21 cellular contexts compared by ENCODE assay signal in genomic region chr3:69781593-69781992, GRCh38. TPM values are rescaled to one million over a fixed set of nuclear protein-coding genes. Genes with fewer than 3 reads are reported as not detected.
DNase-seq lines count a peak whose midpoint lies in the region; ATAC-seq and TF ChIP-seq lines count a peak whose summit lies in the region.
"Had no signal": no experiment of that assay in that cellular context is flagged by ENCODE, and none has a peak within 500 bp of the region (broad histone marks: within the 10 kb centered on the region; RNA-seq: fewer than 3 reads in every experiment).

No MANE protein-coding gene starts in this region.

- H2BK120ac ChIP-seq in IMR-90 (ENCODE audit: low read depth, low read length) (no peak overlapping the region), mesenchymal stem cell (ENCODE audit: low read depth, low read length) (no peak overlapping the region), mesendoderm (ENCODE audit: low read depth, low read length) (no peak overlapping the region)

- H3K56ac ChIP-seq in IMR-90 (ENCODE audit: extremely low read depth, insufficient read depth, low read length) (no peak overlapping the region), mesendoderm (ENCODE audit: low read length) (no peak overlapping the region)

- H4K5ac ChIP-seq in IMR-90 (ENCODE audit: low read depth, low read length), result no peak overlapping the region
- no peak overlapping the region for H4K5ac ChIP-seq in mesendoderm (ENCODE audit: low read length)

- no peaks in the 10 kb centered on the region for H4K20me1 ChIP-seq in IMR-90 (ENCODE audit: insufficient read depth, low read length)

- no peak overlapping the region for H4K91ac ChIP-seq in IMR-90 (ENCODE audit: insufficient read depth, low read depth, low read length)
- no peak overlapping the region for H4K91ac ChIP-seq in mesenchymal stem cell (ENCODE audit: low read length)

- DNase-seq in cardiac muscle cell (ENCODE audit: low read depth in 1 of 2, low spot score in 1 of 2) (peak in 1 of 2 donors; percentile 37), right cardiac atrium (no peak), IMR-90 (no peak), mesenchymal stem cell (no peak), uterus (no peak), COR-L47 (lab: John Stamatoyannopoulos, UW) (no peak), mesendoderm (no peak)
- DNase-seq: CD4-positive, alpha-beta T cell; DMS79; HCEC 1CT; NCI-H1048; NCI-H1417; NCI-H1694 treated with DMSO at 0.1 percent for 48 hours; NCI-H2081; NCI-H345; NCI-H510A treated with DMSO at 0.1 percent for 48 hours; PC-3 had no signal

- no peaks in the 10 kb centered on the region for H3K36me3 ChIP-seq in cardiac muscle cell
- no peaks in the 10 kb centered on the region for H3K36me3 ChIP-seq in IMR-90 (ENCODE audit: control insufficient read depth, insufficient read depth, low read length)
- no peaks in the 10 kb centered on the region for H3K36me3 ChIP-seq in mesenchymal stem cell (ENCODE audit: control insufficient read depth in 1 of 2, insufficient read depth in 2 of 2, low read depth in 1 of 2, low read length in 2 of 2)
- H3K36me3 ChIP-seq in uterus, result no peaks in the 10 kb centered on the region
- H3K36me3 ChIP-seq in mesendoderm (ENCODE audit: control insufficient read depth, insufficient read depth, low read length), result no peaks in the 10 kb centered on the region
- H3K36me3 ChIP-seq: SJSA1 had no signal

- H2BK12ac ChIP-seq in mesenchymal stem cell (ENCODE audit: low read length in 2 of 2), result no peak overlapping the region

- BruUV-seq in IMR-90 (replicated peaks; lab: Mats Ljungman, UMichigan), result no TSS peak

- H3K14ac ChIP-seq in IMR-90 (replicated peaks; ENCODE audit: low read depth, low read length) (no peak overlapping the region), mesenchymal stem cell (ENCODE audit: low read length in 2 of 2) (no peak overlapping the region)

- H2AK9ac ChIP-seq in IMR-90 (replicated peaks; ENCODE audit: low read depth, low read length, poor library complexity), result no peak overlapping the region

- no peak overlapping the region for H3K18ac ChIP-seq in IMR-90 (ENCODE audit: low read depth, low read length)
- no peak overlapping the region for H3K18ac ChIP-seq in mesenchymal stem cell (ENCODE audit: low read depth in 1 of 2, low read length in 2 of 2)
- no peak overlapping the region for H3K18ac ChIP-seq in mesendoderm (ENCODE audit: low read length)

- TF ChIP-seq CTCF in cardiac muscle cell (IDR thresholded peaks at IDR 0.05; ENCODE audit: low read depth, low read length) (no peak), IMR-90 (conservative IDR thresholded peaks at IDR 0.05; ENCODE audit: low read depth, low read length) (no peak), uterus (IDR thresholded peaks at IDR 0.05) (no peak)

- H2BK5ac ChIP-seq in IMR-90 (ENCODE audit: low read depth, low read length, poor library complexity, severe bottlenecking) (no peak overlapping the region), mesenchymal stem cell (ENCODE audit: low read depth, low read length, poor library complexity, severe bottlenecking) (no peak overlapping the region), mesendoderm (ENCODE audit: low read length) (no peak overlapping the region)

- no peak for TF ChIP-seq RAD21 in IMR-90 (IDR thresholded peaks at IDR 0.05; ENCODE audit: low read length)

- H3K27me3 ChIP-seq in cardiac muscle cell (no peaks in the 10 kb centered on the region), right cardiac atrium (ENCODE audit: control insufficient read depth, insufficient read depth) (no peaks in the 10 kb centered on the region), IMR-90 (ENCODE audit: control insufficient read depth, insufficient read depth, low read length) (no peaks in the 10 kb centered on the region), mesenchymal stem cell (ENCODE audit: control insufficient read depth in 1 of 2, insufficient read depth in 1 of 2, low read length in 2 of 2) (no peaks in the 10 kb centered on the region), uterus (no peaks in the 10 kb centered on the region), mesendoderm (ENCODE audit: insufficient read depth, low read length, poor library complexity) (no peaks in the 10 kb centered on the region)
- H3K27me3 ChIP-seq: BLaER1 treated with 17β-estradiol and CSF1 and Interleukin-3, amounts not matched to agents 10 nM and 100 nM; SJSA1 had no signal

- CTCF ChIA-PET in IMR-90 (lab: Yijun Ruan, JAX), result interaction anchor here (1.0 kb wide), 1 partner anchor 140 kb away, joined by 3 read pairs; no protein-coding TSS in a partner anchor

- H3K9me3 ChIP-seq in cardiac muscle cell (ENCODE audit: low read depth) (no peaks in the 10 kb centered on the region), right cardiac atrium (ENCODE audit: control insufficient read depth, low read length) (no peaks in the 10 kb centered on the region), IMR-90 (ENCODE audit: control insufficient read depth, insufficient read depth, low read length) (no peaks in the 10 kb centered on the region), mesenchymal stem cell (ENCODE audit: control insufficient read depth, low read length) (no peaks in the 10 kb centered on the region), uterus (no peaks in the 10 kb centered on the region)
- H3K9me3 ChIP-seq: BLaER1 treated with 17β-estradiol and CSF1 and Interleukin-3, amounts not matched to agents 10 nM and 100 nM; SJSA1 had no signal

- H2AK5ac ChIP-seq in IMR-90 (ENCODE audit: low read depth, low read length) (peak overlapping the region; percentile 49; the same call in 1 of the 2 replicates), mesenchymal stem cell (ENCODE audit: low read length, severe bottlenecking) (peak overlapping the region; percentile 41), mesendoderm (ENCODE audit: low read length) (no peak overlapping the region)

- POLR2A ChIA-PET in IMR-90 (lab: Charles Lee; ENCODE audit: unreplicated experiment), result interaction anchor here (0.6 kb wide), 1 partner anchor 1760 kb away, joined by 11 read pairs; no protein-coding TSS in a partner anchor

- ATAC-seq in right cardiac atrium, result no peak
- ATAC-seq in IMR-90 (ENCODE audit: low read depth), result no peak
- ATAC-seq in HG02588 (IDR thresholded peaks at IDR 0.05; ENCODE audit: unreplicated experiment), result no peak
- ATAC-seq: PC-3 had no signal

- H3K4me3 ChIP-seq in cardiac muscle cell (no peak overlapping the region), right cardiac atrium (ENCODE audit: low read length) (no peak overlapping the region), IMR-90 (ENCODE audit: insufficient read depth, low read depth, low read length) (no peak overlapping the region), mesenchymal stem cell (ENCODE audit: insufficient read depth in 1 of 2, low read depth in 1 of 2, low read length in 2 of 2) (no peak overlapping the region), uterus (no peak overlapping the region), mesendoderm (ENCODE audit: low read length) (no peak overlapping the region)
- H3K4me3 ChIP-seq: BLaER1 treated with 17β-estradiol and CSF1 and Interleukin-3, amounts not matched to agents 10 nM and 100 nM; SJSA1 had no signal

- TF ChIP-seq POLR2A in IMR-90 (IDR thresholded peaks at IDR 0.05; ENCODE audit: low read depth, low read length) (no peak), uterus (IDR thresholded peaks at IDR 0.05) (no peak)

- H3K4me1 ChIP-seq in cardiac muscle cell (ENCODE audit: low read depth), result peaks cover 60% of the 10 kb centered on the region
- peaks cover 6% of the 10 kb centered on the region for H3K4me1 ChIP-seq in right cardiac atrium (ENCODE audit: control insufficient read depth, insufficient read depth, low read length)
- peaks cover 8% of the 10 kb centered on the region for H3K4me1 ChIP-seq in IMR-90 (ENCODE audit: control insufficient read depth, insufficient read depth, low read length)
- peaks cover 9% of the 10 kb centered on the region for H3K4me1 ChIP-seq in mesenchymal stem cell (ENCODE audit: control insufficient read depth, insufficient read depth, low read depth, low read length)
- peaks cover 4 to 6% of the 10 kb centered on the region in 2 donors for H3K4me1 ChIP-seq in uterus
- peaks cover 5% of the 10 kb centered on the region for H3K4me1 ChIP-seq in mesendoderm (ENCODE audit: control insufficient read depth, low read depth, low read length)

- 63% methylated on average over 4 of the region's 4 CpGs for WGBS in right cardiac atrium
- 100% methylated on average over 1 of the region's 4 CpGs; no CpG with 5 or more reads in 1 of the 2 experiments for WGBS in IMR-90 (ENCODE audit: extremely low coverage in 2 of 2, insufficient read length in 1 of 2), 2 experiments
- WGBS in mesenchymal stem cell, result 86% methylated on average over 3 of the region's 4 CpGs
- WGBS in mesendoderm (ENCODE audit: extremely low coverage, insufficient coverage, low lambda C conversion rate), result no CpG with 5 or more reads among the region's 4 CpGs

- H3K27ac ChIP-seq in cardiac muscle cell (peak overlapping the region; percentile 79), right cardiac atrium (ENCODE audit: low read length) (no peak overlapping the region), IMR-90 (ENCODE audit: insufficient read depth, low read length) (no peak overlapping the region), mesenchymal stem cell (ENCODE audit: low read length, poor library complexity, severe bottlenecking) (no peak overlapping the region), uterus (peak overlapping the region; percentile 39 to 85), mesendoderm (ENCODE audit: low read depth, low read length) (no peak overlapping the region)
- H3K27ac ChIP-seq: BLaER1 treated with 17β-estradiol and CSF1 and Interleukin-3, amounts not matched to agents 10 nM and 100 nM; HL-60; SJSA1 had no signal

- intact Hi-C loops in right cardiac atrium (cut with DNase I), result loop anchor here in 1 of 4 donors (10.0 kb wide), 1 partner anchor 47 kb away; the partner anchor contains the start of gene MITF
- intact Hi-C loops in IMR-90 (cut with micrococcal nuclease), result no loop called here
- intact Hi-C loops in uterus (cut with DNase I; ENCODE audit: low total_unique reads), result no loop called here

- H3K4me2 ChIP-seq in IMR-90 (ENCODE audit: low read depth, low read length), result no peak overlapping the region
- H3K4me2 ChIP-seq in mesenchymal stem cell (ENCODE audit: low read length, poor library complexity, severe bottlenecking), result no peak overlapping the region
- no peak overlapping the region for H3K4me2 ChIP-seq in mesendoderm (ENCODE audit: low read length)

- H4K8ac ChIP-seq in IMR-90 (ENCODE audit: low read depth in 2 of 2, low read length in 2 of 2) (no peak overlapping the region), mesenchymal stem cell (ENCODE audit: low read length) (no peak overlapping the region), mesendoderm (ENCODE audit: low read depth, low read length) (no peak overlapping the region)

- dilution Hi-C loops in IMR-90 (cut with HindIII; ENCODE audit: low sequenced_read_pairs, unreplicated experiment), result no loop called here

- H3K23ac ChIP-seq in IMR-90 (ENCODE audit: low read depth, low read length), result no peak overlapping the region
- peak overlapping the region in 1 of 2 experiments; percentile 40 for H3K23ac ChIP-seq in mesenchymal stem cell (ENCODE audit: low read length in 2 of 2)
- H3K23ac ChIP-seq in mesendoderm (ENCODE audit: low read length), result no peak overlapping the region

- H3K9ac ChIP-seq in IMR-90 (ENCODE audit: low read depth, low read length), result no peak overlapping the region
- H3K9ac ChIP-seq in mesenchymal stem cell (ENCODE audit: low read length), result no peak overlapping the region
- H3K9ac ChIP-seq in mesendoderm (ENCODE audit: low read length), result no peak overlapping the region
- H3K9ac ChIP-seq: BLaER1 treated with 17β-estradiol and CSF1 and Interleukin-3, amounts not matched to agents 10 nM and 100 nM had no signal

- no peak overlapping the region for H2AFZ ChIP-seq in IMR-90 (replicated peaks; ENCODE audit: low read length, poor library complexity)
- H2AFZ ChIP-seq in mesenchymal stem cell (ENCODE audit: low read depth, low read length), result no peak overlapping the region

- no peak overlapping the region for H2BK20ac ChIP-seq in IMR-90 (ENCODE audit: low read depth, low read length)

- H2BK15ac ChIP-seq in IMR-90 (ENCODE audit: low read depth, low read length), result no peak overlapping the region
- H2BK15ac ChIP-seq in mesenchymal stem cell (ENCODE audit: low read depth, poor library complexity, severe bottlenecking), result peak overlapping the region; percentile 54
- H2BK15ac ChIP-seq in mesendoderm (replicated peaks; ENCODE audit: low read depth), result no peak overlapping the region

- H3K79me1 ChIP-seq in IMR-90 (ENCODE audit: low read depth in 1 of 2, low read length in 2 of 2), result peaks cover 23 to 29% of the 10 kb centered on the region in 2 experiments
- peaks cover 10% of the 10 kb centered on the region for H3K79me1 ChIP-seq in mesenchymal stem cell (replicated peaks; ENCODE audit: low read length, poor library complexity, severe bottlenecking)
- H3K79me1 ChIP-seq in mesendoderm (ENCODE audit: low read length), result no peaks in the 10 kb centered on the region

- no peaks in the 10 kb centered on the region for H3K79me2 ChIP-seq in mesendoderm (ENCODE audit: control insufficient read depth, insufficient read depth, low read length)

- in situ Hi-C loops in IMR-90 (cut with MboI; ENCODE audit: low sequenced_read_pairs), result no loop called here

- peaks cover 7% of the 10 kb centered on the region for H3K9me1 ChIP-seq in IMR-90 (ENCODE audit: insufficient read depth, low read length)

- H3K4ac ChIP-seq in IMR-90 (ENCODE audit: low read depth, low read length) (no peak overlapping the region), mesenchymal stem cell (ENCODE audit: low read depth in 1 of 2, low read length in 2 of 2) (no peak overlapping the region), mesendoderm (ENCODE audit: low read depth, low read length) (no peak overlapping the region)

RNA-seq across cellular contexts. Expression of gene MITF, which starts 42.3 kb away (rescaled TPM):
- 57.3 and 99.9 TPM in 2 replicates for total RNA-seq in cardiac muscle cell
- polyA plus RNA-seq in cardiac muscle cell, result 73.2 and 102 TPM in 2 replicates
- 10 to 100 TPM; 48.3 to 75.3 (median 58.4) TPM for total RNA-seq in right cardiac atrium
- 18.6 TPM for polyA plus RNA-seq in right cardiac atrium
- 13.3 and 16.7 TPM in 2 replicates for total RNA-seq in IMR-90 (2012; rRNA removed)
- 5.4 and 6.5 TPM in 2 replicates for polyA plus RNA-seq in IMR-90 (2012; rRNA removed)
- 4.0 and 4.8 TPM in 2 replicates for polyA plus RNA-seq in IMR-90 (2012; cell fraction: cytosol; rRNA removed)
- polyA plus RNA-seq in IMR-90 (2012; cell fraction: nucleus; rRNA removed; ENCODE audit: low replicate concordance), result 5.3 and 10.2 TPM in 2 replicates
- polyA plus RNA-seq in mesenchymal stem cell (2013, experiment 1 of 2), result 20.7 TPM
- polyA plus RNA-seq in mesenchymal stem cell (2013, experiment 2 of 2), result 20.9 TPM
- total RNA-seq in uterus, result 10 to 100 TPM; 18.2 to 66.0 (median 52.6) TPM
- 1.1 TPM for polyA plus RNA-seq in mesendoderm (2013, experiment 1 of 2)
- 1.1 TPM for polyA plus RNA-seq in mesendoderm (2013, experiment 2 of 2)
- total RNA-seq: CD4-positive, alpha-beta T cell had no signal

Comparison
In these comparisons a context has a peak if more than half of its experiments do, and no peak if none do; other contexts are left out.
1. H3K27ac ChIP-seq: peak in cardiac muscle cell (single experiment) and uterus (2 of 2); none in right cardiac atrium (single experiment), IMR-90 (single experiment), mesenchymal stem cell (single experiment) and mesendoderm (single experiment).